In the genomic region with DNA sequence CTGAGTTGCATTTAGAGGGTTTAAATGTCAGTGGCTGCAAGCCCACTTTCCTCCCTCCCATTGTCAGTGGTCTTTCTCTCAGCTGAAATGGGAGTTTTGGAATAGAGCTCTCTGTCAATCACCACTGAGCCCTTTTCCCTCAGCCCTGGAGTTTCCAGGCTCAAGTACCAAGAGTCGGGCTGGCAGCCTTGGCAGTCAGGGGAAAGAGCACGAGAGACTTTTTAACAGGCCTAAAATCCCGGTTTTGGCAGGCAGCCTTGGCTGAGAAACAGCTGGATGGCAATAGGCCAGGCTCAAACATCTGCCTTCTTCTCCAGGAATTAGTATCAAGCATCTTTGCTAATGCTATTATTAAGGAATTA, we compare ENCODE assay signal across 22 cellular contexts. TPM values are rescaled to one million over a fixed set of nuclear protein-coding genes. Genes with fewer than 3 reads are reported as not detected.
DNase-seq lines count a peak whose midpoint lies in the region; ATAC-seq and TF ChIP-seq lines count a peak whose summit lies in the region.
"Had no signal": no experiment of that assay in that cellular context is flagged by ENCODE, and none has a peak within 500 bp of the region (broad histone marks: within the 10 kb centered on the region; RNA-seq: fewer than 3 reads in every experiment).

No MANE protein-coding gene starts in this region.

- peaks cover 21% of the 10 kb centered on the region for H3K4me1 Mint-ChIP-seq in activated naive CD8-positive, alpha-beta T cell (ENCODE audit: low read depth)
- peaks cover 69% of the 10 kb centered on the region for H3K4me1 Mint-ChIP-seq in stimulated activated effector memory CD8-positive, alpha-beta T cell treated with anti-CD3 and anti-CD28 coated beads, Interleukin-12 subunit alpha, Interleukin-12 subunit beta, amount 100 ng/mL, for 72 hours
- peaks cover 13% of the 10 kb centered on the region for H3K4me1 Mint-ChIP-seq in GM23338

- H3K27me3 Mint-ChIP-seq in activated naive CD8-positive, alpha-beta T cell: no peaks in the 10 kb centered on the region
- H3K27me3 Mint-ChIP-seq in GM23338 (ENCODE audit: insufficient read depth, low read depth, poor library complexity): peaks cover 3% of the 10 kb centered on the region
- H3K27me3 Mint-ChIP-seq: activated naive CD8-positive, alpha-beta T cell treated with anti-CD3 and anti-CD28 coated beads, Interleukin-2, amount 10 ng/mL, durations not matched to agents 7 days and 5 days; CD4-positive, alpha-beta memory T cell had no signal

- TF ChIP-seq CTCF in GM23338 (conservative IDR thresholded peaks at IDR 0.05; ENCODE audit: low read depth in 2 of 2): no peak

- no peaks in the 10 kb centered on the region for H3K27me3 ChIP-seq in MG63
- H3K27me3 ChIP-seq in GM23338 (ENCODE audit: insufficient read depth): no peaks in the 10 kb centered on the region
- H3K27me3 ChIP-seq: uterus had no signal

- peak overlapping the region; percentile 52 for H3K27ac Mint-ChIP-seq in activated naive CD8-positive, alpha-beta T cell
- H3K27ac Mint-ChIP-seq in stimulated activated effector memory CD8-positive, alpha-beta T cell treated with anti-CD3 and anti-CD28 coated beads, Interleukin-12 subunit alpha, Interleukin-12 subunit beta, amount 100 ng/mL, for 72 hours: peak overlapping the region; percentile 54
- H3K27ac Mint-ChIP-seq in GM23338: no peak overlapping the region
- H3K27ac Mint-ChIP-seq: CD4-positive, alpha-beta memory T cell had no signal

- peaks cover 7% of the 10 kb centered on the region for H3K36me3 Mint-ChIP-seq in activated naive CD8-positive, alpha-beta T cell
- H3K36me3 Mint-ChIP-seq in stimulated activated effector memory CD8-positive, alpha-beta T cell treated with anti-CD3 and anti-CD28 coated beads, Interleukin-12 subunit alpha, Interleukin-12 subunit beta, amount 100 ng/mL, for 72 hours: no peaks in the 10 kb centered on the region
- no peaks in the 10 kb centered on the region for H3K36me3 Mint-ChIP-seq in GM23338 (ENCODE audit: low read depth)
- H3K36me3 Mint-ChIP-seq: CD4-positive, alpha-beta memory T cell had no signal

- H3K4me2 ChIP-seq in GM23338: no peak overlapping the region

- no peaks in the 10 kb centered on the region for H4K20me1 ChIP-seq in GM23338 (replicated peaks; ENCODE audit: insufficient read depth)

- no peaks in the 10 kb centered on the region for H3K9me3 ChIP-seq in MG63
- H3K9me3 ChIP-seq: uterus had no signal

- peaks cover 7% of the 10 kb centered on the region for H3K4me1 ChIP-seq in GM23338 (ENCODE audit: insufficient read depth)
- H3K4me1 ChIP-seq: uterus had no signal

- H3K36me3 ChIP-seq in MG63: no peaks in the 10 kb centered on the region
- peaks cover 6% of the 10 kb centered on the region; the same call in 1 of the 2 replicates for H3K36me3 ChIP-seq in GM23338 (ENCODE audit: insufficient read depth)
- H3K36me3 ChIP-seq: uterus had no signal

- H2AFZ ChIP-seq in GM23338: no peak overlapping the region

- H3F3A ChIP-seq in GM23338 (replicated peaks; ENCODE audit: low read depth): no peaks in the 10 kb centered on the region

- peak; percentile 52 to 58 for DNase-seq in activated T-cell treated with anti-CD3 and anti-CD28 coated beads, Interleukin-2, amount 50 U/mL, for 48 hours
- DNase-seq in activated T-cell treated with anti-CD3 and anti-CD28 coated beads, Interleukin-2, amount 50 U/mL, for 1 hour: no peak
- DNase-seq in MG63: peak; percentile 16
- no peak for DNase-seq in stimulated activated effector memory CD8-positive, alpha-beta T cell treated with anti-CD3 and anti-CD28 coated beads, Interleukin-12 subunit alpha, Interleukin-12 subunit beta, amount 100 ng/mL, for 72 hours (ENCODE audit: low spot score in 2 of 2)
- DNase-seq in GM23338 (ENCODE audit: low spot score): no peak
- DNase-seq: activated naive CD8-positive, alpha-beta T cell treated with anti-CD3 and anti-CD28 coated beads, Interleukin-2, amount 10 ng/mL, durations not matched to agents 7 days and 5 days; CD4-positive, alpha-beta memory T cell; DMS53; effector CD8-positive, alpha-beta T cell; erythroblast; foreskin melanocyte; GOT3; hippocampal formation; midbrain; NCI-H187; NCI-H2227 treated with DMSO at 0.1 percent for 48 hours; NCI-H774 had no signal

- ATAC-seq in stimulated activated effector memory CD8-positive, alpha-beta T cell treated with anti-CD3 and anti-CD28 coated beads, Interleukin-12 subunit alpha, Interleukin-12 subunit beta, amount 100 ng/mL, for 72 hours: no peak
- no peak for ATAC-seq in GM23338
- ATAC-seq in GM21423 (IDR thresholded peaks at IDR 0.05; ENCODE audit: unreplicated experiment): no peak
- ATAC-seq: Right ventricle myocardium inferior had no signal

- no peak overlapping the region for H3K4me3 ChIP-seq in MG63
- no peak overlapping the region for H3K4me3 ChIP-seq in GM23338
- H3K4me3 ChIP-seq: uterus had no signal

- peaks cover 15% of the 10 kb centered on the region for H3K9me3 Mint-ChIP-seq in activated naive CD8-positive, alpha-beta T cell (ENCODE audit: low read depth)
- peaks cover 14% of the 10 kb centered on the region for H3K9me3 Mint-ChIP-seq in stimulated activated effector memory CD8-positive, alpha-beta T cell treated with anti-CD3 and anti-CD28 coated beads, Interleukin-12 subunit alpha, Interleukin-12 subunit beta, amount 100 ng/mL, for 72 hours
- peaks cover 4% of the 10 kb centered on the region; the same call in 1 of the 3 replicates for H3K9me3 Mint-ChIP-seq in GM23338
- H3K9me3 Mint-ChIP-seq: neural crest cell had no signal

- no peak overlapping the region for H3K27ac ChIP-seq in GM23338 (ENCODE audit: low read depth)
- H3K27ac ChIP-seq: uterus had no signal

- peaks cover 15% of the 10 kb centered on the region; the same call in 1 of the 2 replicates for H3K9me2 ChIP-seq in GM23338 (ENCODE audit: insufficient read depth)

- no peaks in the 10 kb centered on the region for H3K79me2 ChIP-seq in GM23338 (replicated peaks; ENCODE audit: insufficient read depth)

- no peak overlapping the region for H3K4me3 Mint-ChIP-seq in activated naive CD8-positive, alpha-beta T cell
- H3K4me3 Mint-ChIP-seq in stimulated activated effector memory CD8-positive, alpha-beta T cell treated with anti-CD3 and anti-CD28 coated beads, Interleukin-12 subunit alpha, Interleukin-12 subunit beta, amount 100 ng/mL, for 72 hours: peak overlapping the region; percentile 4
- no peak overlapping the region for H3K4me3 Mint-ChIP-seq in GM23338
- H3K4me3 Mint-ChIP-seq: activated naive CD8-positive, alpha-beta T cell treated with anti-CD3 and anti-CD28 coated beads, Interleukin-2, amount 10 ng/mL, durations not matched to agents 7 days and 5 days; neural crest cell had no signal

RNA-seq across cellular contexts. Expression of a gene that starts 8.1 kb away (rescaled TPM):
- 42.1 and 44.1 TPM in 2 replicates for total RNA-seq in MG63 (2014; rRNA removed; shearing (Covaris generic); ENCODE audit: low replicate concordance)
- total RNA-seq in GM23338 (2014; rRNA removed; shearing (Covaris generic)): 6.8 and 7.2 TPM in 2 replicates
- 3.3 and 4.6 TPM in 2 replicates for polyA plus RNA-seq in GM23338 (2016; fragmentation: Nextera tagmentation; extraction: Ambion mirVana)

Comparison
In these comparisons a context has a peak if more than half of its experiments do, and no peak if none do; other contexts are left out.
1. DNase-seq: peak in activated T-cell treated with anti-CD3 and anti-CD28 coated beads, Interleukin-2, amount 50 U/mL, for 48 hours (2 of 2) and MG63 (single experiment); none in activated T-cell treated with anti-CD3 and anti-CD28 coated beads, Interleukin-2, amount 50 U/mL, for 1 hour (single experiment), stimulated activated effector memory CD8-positive, alpha-beta T cell treated with anti-CD3 and anti-CD28 coated beads, Interleukin-12 subunit alpha, Interleukin-12 subunit beta, amount 100 ng/mL, for 72 hours (0 of 2) and GM23338 (single experiment).